In the genomic region with DNA sequence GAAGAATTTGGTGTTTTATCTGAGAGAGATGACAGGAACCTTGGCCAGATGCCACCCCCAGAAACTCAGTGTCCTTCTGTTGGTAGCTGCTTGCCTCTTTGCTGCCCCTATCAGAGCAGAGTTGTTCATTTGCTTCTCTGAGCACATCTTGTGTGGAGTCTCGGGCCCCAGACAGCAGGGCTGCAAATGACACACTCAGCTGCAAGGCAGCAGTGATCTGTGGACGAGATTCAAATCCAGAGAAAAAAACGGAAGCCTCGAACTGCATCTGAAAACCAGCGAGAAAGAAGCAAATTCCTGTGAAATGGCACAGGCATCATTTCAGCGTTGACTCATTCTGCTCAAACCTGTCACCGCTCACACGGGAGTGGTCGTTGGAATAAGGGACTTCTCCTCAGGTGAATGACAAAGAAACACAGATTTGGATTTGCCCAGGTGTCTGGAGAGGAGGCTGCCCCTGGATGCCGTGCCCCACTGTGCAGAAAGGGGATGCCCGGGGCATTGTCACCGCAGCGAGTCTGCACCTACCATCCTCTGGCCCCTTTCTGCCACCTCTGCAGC, we compare ENCODE assay signal across 8 cellular contexts.
DNase-seq lines count a peak whose midpoint lies in the region; ATAC-seq lines count a peak whose summit lies in the region.

No MANE protein-coding gene starts in this region.

- no peaks in the 10 kb centered on the region for H3K9me3 Mint-ChIP-seq in immature natural killer cell

- H3K36me3 Mint-ChIP-seq in immature natural killer cell: peaks cover 0 to 4% (median 0%) of the 10 kb centered on the region in 3 donors

- H3K4me3 ChIP-seq in mesenchymal stem cell (ENCODE audit: insufficient read depth in 1 of 2, low read depth in 1 of 2, low read length in 2 of 2): no peak overlapping the region

- H2AFZ ChIP-seq in mesenchymal stem cell (ENCODE audit: low read depth, low read length): no peak overlapping the region

- no peak overlapping the region for H3K23ac ChIP-seq in mesenchymal stem cell (ENCODE audit: low read length in 2 of 2)

- no peak overlapping the region for H4K8ac ChIP-seq in mesenchymal stem cell (ENCODE audit: low read length)

- H3K4me1 ChIP-seq in mesenchymal stem cell (ENCODE audit: control insufficient read depth, insufficient read depth, low read depth, low read length): peaks cover 4% of the 10 kb centered on the region

- H3K4ac ChIP-seq in mesenchymal stem cell (ENCODE audit: low read depth in 1 of 2, low read length in 2 of 2): no peak overlapping the region

- no peak overlapping the region for H2BK15ac ChIP-seq in mesenchymal stem cell (ENCODE audit: low read depth, poor library complexity, severe bottlenecking)

- H3K9ac ChIP-seq in mesenchymal stem cell (ENCODE audit: low read length): no peak overlapping the region

- no peaks in the 10 kb centered on the region for H3K36me3 ChIP-seq in mesenchymal stem cell (ENCODE audit: control insufficient read depth in 1 of 2, insufficient read depth in 2 of 2, low read depth in 1 of 2, low read length in 2 of 2)

- no peak overlapping the region for H3K18ac ChIP-seq in mesenchymal stem cell (ENCODE audit: low read depth in 1 of 2, low read length in 2 of 2)

- peak overlapping the region; percentile 72 to 85 (median 81) for H3K4me3 Mint-ChIP-seq in immature natural killer cell

- H4K91ac ChIP-seq in mesenchymal stem cell (ENCODE audit: low read length): no peak overlapping the region

- DNase-seq in activated CD8-positive, alpha-beta memory T cell treated with anti-CD3 and anti-CD28 coated beads for 1 hour (ENCODE audit: extremely low read depth in 1 of 2, low read depth in 1 of 2): peak; percentile 13 to 22
- DNase-seq in immature natural killer cell: peak in 1 of 3 donors; percentile 8
- peak; percentile 36 for DNase-seq in stimulated activated CD8-positive, alpha-beta memory T cell treated with anti-CD3 and anti-CD28 coated beads, Interleukin-4, amount 100 ng/mL, for 24 hours (ENCODE audit: low read depth)
- DNase-seq in mesenchymal stem cell: no peak
- DNase-seq in NCI-H345 (lab: John Stamatoyannopoulos, UW): no peak

- H3K4me1 Mint-ChIP-seq in immature natural killer cell: peaks cover 37 to 40% of the 10 kb centered on the region in 2 donors

- no peak overlapping the region for H2BK120ac ChIP-seq in mesenchymal stem cell (ENCODE audit: low read depth, low read length)

- H3K27ac ChIP-seq in mesenchymal stem cell (ENCODE audit: low read length, poor library complexity, severe bottlenecking): no peak overlapping the region

- H2BK5ac ChIP-seq in mesenchymal stem cell (ENCODE audit: low read depth, low read length, poor library complexity, severe bottlenecking): no peak overlapping the region

- peaks cover 0 to 4% (median 3%) of the 10 kb centered on the region in 3 donors for H3K27me3 Mint-ChIP-seq in immature natural killer cell (ENCODE audit: low read depth in 3 of 3)

- no peak overlapping the region for H3K4me2 ChIP-seq in mesenchymal stem cell (ENCODE audit: low read length, poor library complexity, severe bottlenecking)

- no peak overlapping the region for H3K14ac ChIP-seq in mesenchymal stem cell (ENCODE audit: low read length in 2 of 2)

- H3K27me3 ChIP-seq in mesenchymal stem cell (ENCODE audit: control insufficient read depth in 1 of 2, insufficient read depth in 1 of 2, low read length in 2 of 2): peaks cover 0 to 5% of the 10 kb centered on the region in 2 experiments

- no peak overlapping the region for H2AK5ac ChIP-seq in mesenchymal stem cell (ENCODE audit: low read length, severe bottlenecking)

- no peaks in the 10 kb centered on the region for H3K9me3 ChIP-seq in mesenchymal stem cell (ENCODE audit: control insufficient read depth, low read length)

- WGBS in mesenchymal stem cell: 82% methylated on average over 10 of the region's 13 CpGs

- H2BK12ac ChIP-seq in mesenchymal stem cell (ENCODE audit: low read length in 2 of 2): no peak overlapping the region

- ATAC-seq in GM19372 (IDR thresholded peaks at IDR 0.05; ENCODE audit: low read depth, unreplicated experiment) (peak; percentile 5), HG03457 (IDR thresholded peaks at IDR 0.05; ENCODE audit: unreplicated experiment) (peak; percentile 24), HG03469 (IDR thresholded peaks at IDR 0.05; ENCODE audit: unreplicated experiment) (no peak)

- no peaks in the 10 kb centered on the region for H3K79me1 ChIP-seq in mesenchymal stem cell (replicated peaks; ENCODE audit: low read length, poor library complexity, severe bottlenecking)

- H3K27ac Mint-ChIP-seq in immature natural killer cell: peak overlapping the region; percentile 90 to 92 (median 91)

Comparison
In these comparisons a context has a peak if more than half of its experiments do, and no peak if none do; other contexts are left out.
1. DNase-seq: peak in activated CD8-positive, alpha-beta memory T cell treated with anti-CD3 and anti-CD28 coated beads for 1 hour (2 of 2) and stimulated activated CD8-positive, alpha-beta memory T cell treated with anti-CD3 and anti-CD28 coated beads, Interleukin-4, amount 100 ng/mL, for 24 hours (single experiment); none in mesenchymal stem cell (single experiment) and NCI-H345 (single experiment).